8 cellular contexts compared by ENCODE assay signal in the genomic region with DNA sequence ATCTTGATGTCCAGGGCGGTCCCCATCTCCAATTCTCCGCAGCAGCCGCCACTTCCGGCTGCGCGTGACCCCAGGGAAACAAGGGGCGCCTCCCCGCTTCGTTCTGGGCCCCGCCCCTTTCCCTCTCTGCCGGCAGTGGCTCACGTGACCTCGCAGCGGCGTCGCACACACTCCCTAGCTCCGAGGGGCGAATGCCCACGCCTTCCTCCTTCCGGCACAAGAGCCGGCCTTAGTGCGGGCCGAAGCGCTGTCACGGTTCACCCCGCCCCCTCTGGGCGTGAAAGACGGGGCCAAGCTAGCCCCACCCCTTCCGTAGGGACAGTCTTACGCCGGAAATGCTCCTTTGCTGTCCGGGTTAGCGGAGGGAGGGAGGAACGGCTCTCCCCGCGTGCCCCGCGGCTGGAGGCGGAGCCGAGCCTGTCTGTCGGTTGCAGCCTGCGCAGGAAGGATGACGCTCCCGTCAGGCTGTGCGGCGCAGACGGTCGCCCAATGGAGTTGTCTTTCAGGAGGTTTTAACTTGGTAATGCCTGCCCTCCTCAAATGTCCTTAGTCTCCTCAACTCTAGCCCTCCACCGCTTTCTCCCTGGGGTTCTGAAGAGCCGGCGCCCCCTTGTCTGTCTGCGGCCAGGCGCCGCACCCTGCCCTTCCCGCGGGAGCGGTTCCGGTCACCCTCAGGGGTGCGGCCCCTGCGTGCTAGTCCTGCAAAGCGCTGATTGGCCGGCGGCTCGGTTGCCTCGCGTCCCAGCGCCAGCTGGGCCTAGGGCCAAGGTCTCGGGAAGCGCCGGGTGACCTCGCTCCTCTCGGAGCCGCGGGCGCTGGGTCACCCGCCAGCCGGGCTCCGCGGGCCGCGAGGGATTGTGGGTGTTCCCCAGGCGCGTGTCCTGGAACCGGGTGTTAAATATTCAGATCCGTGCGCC. TPM values are rescaled to one million over a fixed set of nuclear protein-coding genes. Genes with fewer than 3 reads are reported as not detected.
DNase-seq lines count a peak whose midpoint lies in the region; ATAC-seq and TF ChIP-seq lines count a peak whose summit lies in the region.

Gene VPS26C, minus strand, starts transcription at position 66 of the 917 bp plus-strand sequence. Its CDS starts 40 bp downstream, at position 26.

- no peaks in the 10 kb centered on the region for H3K36me3 ChIP-seq in OCI-LY3 (replicated peaks; ENCODE audit: low read depth, low read length)

- H3K36me3 Mint-ChIP-seq in Calu3 (ENCODE audit: insufficient read depth, unreplicated experiment) (peaks cover 19% of the 10 kb centered on the region), endothelial cell (ENCODE audit: low read depth, unreplicated experiment) (no peaks in the 10 kb centered on the region), mesothelial cell of epicardium (no peaks in the 10 kb centered on the region)

- intact Hi-C loops in Calu3 (cut with micrococcal nuclease; ENCODE audit: unreplicated experiment): loop anchor here (5.0 kb wide), 1 partner anchor 100 kb away; the partner anchor contains the start of gene DYRK1A

- peak within 1 kb of the TSS; percentile 84 for H3K4me3 ChIP-seq in OCI-LY3 (ENCODE audit: low read length)

- peak within 1 kb of the TSS; percentile 84 for H3K27ac Mint-ChIP-seq in Calu3 (ENCODE audit: unreplicated experiment)
- H3K27ac Mint-ChIP-seq in endothelial cell (ENCODE audit: unreplicated experiment): peak within 1 kb of the TSS; percentile 91
- peak within 1 kb of the TSS; percentile 99 for H3K27ac Mint-ChIP-seq in mesothelial cell of epicardium

- H3K4me2 ChIP-seq in OCI-LY3 (ENCODE audit: low read length): peak within 1 kb of the TSS; percentile 92

- peak within 1 kb of the TSS; percentile 82 for H2AFZ ChIP-seq in OCI-LY3 (ENCODE audit: low read depth, low read length)

- H3K27ac ChIP-seq in OCI-LY3 (ENCODE audit: low read length): peak within 1 kb of the TSS; percentile 88

- H3K9me3 Mint-ChIP-seq in Calu3 (ENCODE audit: low read depth, unreplicated experiment): no peaks in the 10 kb centered on the region
- no peaks in the 10 kb centered on the region for H3K9me3 Mint-ChIP-seq in endothelial cell (ENCODE audit: unreplicated experiment)
- H3K9me3 Mint-ChIP-seq in mesothelial cell of epicardium: no peaks in the 10 kb centered on the region

- H3K27me3 ChIP-seq in OCI-LY3 (ENCODE audit: low read depth, low read length): no peaks in the 10 kb centered on the region

- H3K4me3 Mint-ChIP-seq in Calu3 (ENCODE audit: low read depth, unreplicated experiment) (peak within 1 kb of the TSS; percentile 92), endothelial cell (ENCODE audit: unreplicated experiment) (peak within 1 kb of the TSS; percentile 98), mesothelial cell of epicardium (peak within 1 kb of the TSS; percentile 94)

- H3K9ac ChIP-seq in OCI-LY3 (ENCODE audit: low read length): peak within 1 kb of the TSS; percentile 93

- H3K4me1 ChIP-seq in OCI-LY3 (ENCODE audit: low read length): peaks cover 10% of the 10 kb centered on the region

- DNase-seq in Calu3 (peak; percentile 96), HuH-7 (ENCODE audit: low spot score) (peak; percentile 85), endothelial cell (ENCODE audit: low spot score) (peak; percentile 97), mesothelial cell of epicardium (ENCODE audit: low spot score in 2 of 2, unreplicated experiment in 2 of 2) (peak; percentile 96 to 97)
- DNase-seq in activated CD8-positive, alpha-beta memory T cell treated with anti-CD3 and anti-CD28 coated beads, Interleukin-2, amount 50 U/mL, for 48 hours: peak; percentile 97
- DNase-seq in stimulated activated CD8-positive, alpha-beta memory T cell treated with anti-CD3 and anti-CD28 coated beads, Interleukin-15, amount 100 ng/mL, for 48 hours (ENCODE audit: low read depth in 2 of 2): peak; percentile 99

- no peaks in the 10 kb centered on the region for H3K9me3 ChIP-seq in OCI-LY3 (ENCODE audit: insufficient read depth, low read length)

- H3K27me3 Mint-ChIP-seq in Calu3 (ENCODE audit: unreplicated experiment) (no peaks in the 10 kb centered on the region), endothelial cell (ENCODE audit: unreplicated experiment) (peaks cover 6% of the 10 kb centered on the region), mesothelial cell of epicardium (ENCODE audit: low read depth) (no peaks in the 10 kb centered on the region)

- BruUV-seq in Calu3 (replicated peaks; lab: Mats Ljungman, UMichigan): no TSS peak

- no peaks in the 10 kb centered on the region; the same call in 1 of the 2 replicates for H4K20me1 ChIP-seq in OCI-LY3 (ENCODE audit: insufficient read depth, low read length)

- CTCF ChIA-PET in Calu3 (lab: Charles Lee): interaction anchor here (0.8 to 1.4 kb wide), 3 partner anchors 10 to 99 kb away, joined by 4 to 5 read pairs (median 4); no protein-coding TSS in a partner anchor

- TF ChIP-seq CTCF in Calu3 (IDR thresholded peaks at IDR 0.05; ENCODE audit: unreplicated experiment) (no peak), OCI-LY3 (IDR thresholded peaks at IDR 0.05; ENCODE audit: low read depth, low read length) (no peak), endothelial cell (IDR thresholded peaks at IDR 0.05; ENCODE audit: unreplicated experiment) (no peak), mesothelial cell of epicardium (IDR thresholded peaks at IDR 0.05; ENCODE audit: unreplicated experiment) (no peak)

- peak; percentile 90 for ATAC-seq in GM21515 (IDR thresholded peaks at IDR 0.05; ENCODE audit: unreplicated experiment)

- H3K4me1 Mint-ChIP-seq in Calu3 (ENCODE audit: low read depth, unreplicated experiment): no peaks in the 10 kb centered on the region
- H3K4me1 Mint-ChIP-seq in endothelial cell (ENCODE audit: unreplicated experiment): peaks cover 25% of the 10 kb centered on the region
- peaks cover 38% of the 10 kb centered on the region for H3K4me1 Mint-ChIP-seq in mesothelial cell of epicardium

- H3K79me2 ChIP-seq in OCI-LY3 (ENCODE audit: low read length): peaks cover 46% of the 10 kb centered on the region

RNA-seq across cellular contexts. Expression of gene VPS26C, which starts in this region (rescaled TPM):
- 30.6 and 32.3 TPM in 2 replicates for total RNA-seq in Calu3 (2022)
- total RNA-seq in endothelial cell (ENCODE audit: unreplicated experiment): 63.8 TPM
- 37.6 to 45.0 TPM (median 42.4 TPM) in 3 replicates for total RNA-seq in mesothelial cell of epicardium

Comparison
In these comparisons a context has a peak if more than half of its experiments do, and no peak if none do; other contexts are left out.
1. Peak in every context shown above with its lines: DNase-seq, ATAC-seq, H3K4me3 ChIP-seq and H3K27ac ChIP-seq.